ENCODE assay signal across 18 cellular contexts in the genomic region with DNA sequence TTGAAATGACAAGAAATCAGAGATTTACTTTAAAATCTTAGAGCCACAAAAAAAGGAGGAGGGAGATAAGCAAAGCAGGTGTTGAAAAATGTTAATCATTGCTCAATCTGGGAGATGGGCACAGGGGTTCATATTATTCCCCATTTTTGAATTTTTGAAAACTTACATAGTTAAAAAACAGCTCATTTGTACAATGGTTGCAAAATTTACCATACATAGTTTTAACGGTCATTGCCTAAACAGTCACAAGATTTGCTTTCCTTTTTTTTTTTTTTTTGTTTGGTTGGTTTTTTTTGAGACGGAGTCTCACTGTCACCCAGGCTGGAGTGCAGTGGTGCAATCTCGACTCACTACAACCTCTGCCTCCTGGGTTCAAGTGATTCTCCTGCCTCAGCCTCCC. TPM values are rescaled to one million over a fixed set of nuclear protein-coding genes. Genes with fewer than 3 reads are reported as not detected.
DNase-seq lines count a peak whose midpoint lies in the region; ATAC-seq and TF ChIP-seq lines count a peak whose summit lies in the region.
"Had no signal": no experiment of that assay in that cellular context is flagged by ENCODE, and none has a peak within 500 bp of the region (broad histone marks: within the 10 kb centered on the region; RNA-seq: fewer than 3 reads in every experiment).

No MANE protein-coding gene starts in this region.

- intact Hi-C loops in OCI-LY7 (cut with micrococcal nuclease; ENCODE audit: unreplicated experiment), result loop anchor here (2.0 to 5.0 kb wide), 3 partner anchors 16 to 233 kb away; no protein-coding TSS in a partner anchor

- H3K9ac ChIP-seq in BLaER1 treated with 17β-estradiol and CSF1 and Interleukin-3, amounts not matched to agents 10 nM and 100 nM, result no peak overlapping the region

- no peak for ATAC-seq in stimulated activated effector memory CD8-positive, alpha-beta T cell treated with anti-CD3 and anti-CD28 coated beads, Interleukin-12 subunit alpha, Interleukin-12 subunit beta, amount 100 ng/mL, for 72 hours
- no peak for ATAC-seq in GM19328 (IDR thresholded peaks at IDR 0.05; ENCODE audit: unreplicated experiment)
- ATAC-seq: GM12878, GM23338, HCT116, K562, Right ventricle myocardium inferior had no signal

- no peak overlapping the region for H3K4me3 ChIP-seq in BLaER1 treated with 17β-estradiol and CSF1 and Interleukin-3, amounts not matched to agents 10 nM and 100 nM
- H3K4me3 ChIP-seq in OCI-LY7 (ENCODE audit: low read depth, low read length, poor library complexity, severe bottlenecking), result no peak overlapping the region
- H3K4me3 ChIP-seq: GM23338, K562 had no signal

- H3K79me2 ChIP-seq in OCI-LY7 (ENCODE audit: insufficient read depth, low read depth, low read length), result peaks cover 85% of the 10 kb centered on the region

- H4K20me1 ChIP-seq in BLaER1 treated with 17β-estradiol and CSF1 and Interleukin-3, amounts not matched to agents 10 nM and 100 nM, result peaks cover 61 to 86% (median 81%) of the 10 kb centered on the region in 11 experiments; a peak in 21 of 22 replicates
- H4K20me1 ChIP-seq in OCI-LY7 (ENCODE audit: insufficient read depth, low read length), result peaks cover 16% of the 10 kb centered on the region; the same call in 1 of the 2 replicates

- H3K4me1 Mint-ChIP-seq in stimulated activated effector memory CD8-positive, alpha-beta T cell treated with anti-CD3 and anti-CD28 coated beads, Interleukin-12 subunit alpha, Interleukin-12 subunit beta, amount 100 ng/mL, for 72 hours, result peaks cover 30% of the 10 kb centered on the region

- no peak overlapping the region for H3K27ac Mint-ChIP-seq in stimulated activated effector memory CD8-positive, alpha-beta T cell treated with anti-CD3 and anti-CD28 coated beads, Interleukin-12 subunit alpha, Interleukin-12 subunit beta, amount 100 ng/mL, for 72 hours
- H3K27ac Mint-ChIP-seq: GM23338 had no signal

- peaks cover 37% of the 10 kb centered on the region for H3K36me3 Mint-ChIP-seq in stimulated activated effector memory CD8-positive, alpha-beta T cell treated with anti-CD3 and anti-CD28 coated beads, Interleukin-12 subunit alpha, Interleukin-12 subunit beta, amount 100 ng/mL, for 72 hours

- no peaks in the 10 kb centered on the region for H3K27me3 ChIP-seq in BLaER1 treated with 17β-estradiol and CSF1 and Interleukin-3, amounts not matched to agents 10 nM and 100 nM

- DNase-seq in CD1c-positive myeloid dendritic cell (ENCODE audit: extremely low spot score), result peak; percentile 27
- DNase-seq in OCI-LY7 (ENCODE audit: low spot score), result no peak
- DNase-seq in fibroblast of gingiva (ENCODE audit: low read depth), result peak; percentile 21
- no peak for DNase-seq in stimulated activated effector memory CD8-positive, alpha-beta T cell treated with anti-CD3 and anti-CD28 coated beads, Interleukin-12 subunit alpha, Interleukin-12 subunit beta, amount 100 ng/mL, for 72 hours (ENCODE audit: low spot score in 2 of 2)
- no peak for DNase-seq in HuH-7.5 (ENCODE audit: low spot score)
- DNase-seq: CD4-positive, alpha-beta memory T cell; DMS153; GDM1; NCI-H1694 treated with DMSO at 0.1 percent for 48 hours; NCI-H2107; NCI-H524 had no signal

- POLR2A ChIA-PET in OCI-LY7 (lab: Charles Lee), result interaction anchor here (0.7 to 0.9 kb wide), 4 partner anchors 22 to 335 kb away, joined by 3 to 5 read pairs (median 4); no protein-coding TSS in a partner anchor

- TF ChIP-seq CTCF in OCI-LY7 (conservative IDR thresholded peaks at IDR 0.05; ENCODE audit: low read length), result no peak

- CTCF ChIA-PET in OCI-LY7 (lab: Charles Lee; ENCODE audit: unreplicated experiment), result no interaction called here

- no peak overlapping the region for H3K27ac ChIP-seq in BLaER1 treated with 17β-estradiol and CSF1 and Interleukin-3, amounts not matched to agents 10 nM and 100 nM
- no peak overlapping the region for H3K27ac ChIP-seq in OCI-LY7 (ENCODE audit: low read depth, low read length, poor library complexity, severe bottlenecking)

- peaks cover 37 to 75% (median 54%) of the 10 kb centered on the region in 10 experiments for H3K4me1 ChIP-seq in BLaER1 treated with 17β-estradiol and CSF1 and Interleukin-3, amounts not matched to agents 10 nM and 100 nM
- peaks cover 26% of the 10 kb centered on the region for H3K4me1 ChIP-seq in OCI-LY7 (ENCODE audit: insufficient read depth, low read length, poor library complexity, severe bottlenecking)

- H3K9me2 ChIP-seq in OCI-LY7 (ENCODE audit: insufficient read depth, low read length), result no peaks in the 10 kb centered on the region

- H3K4me2 ChIP-seq in BLaER1 treated with 17β-estradiol and CSF1 and Interleukin-3, amounts not matched to agents 10 nM and 100 nM, result peak overlapping the region in 10 of 11 experiments; percentile 80 to 97 (median 92); a peak in 18 of 22 replicates
- peak overlapping the region; percentile 6; the same call in 1 of the 2 replicates for H3K4me2 ChIP-seq in OCI-LY7 (ENCODE audit: low read length)

- H3K9me3 Mint-ChIP-seq in stimulated activated effector memory CD8-positive, alpha-beta T cell treated with anti-CD3 and anti-CD28 coated beads, Interleukin-12 subunit alpha, Interleukin-12 subunit beta, amount 100 ng/mL, for 72 hours, result no peaks in the 10 kb centered on the region
- H3K9me3 Mint-ChIP-seq: CD4-positive, alpha-beta memory T cell; GM23338 had no signal

- peaks cover 3 to 52% (median 23%) of the 10 kb centered on the region in 11 experiments; a peak in 17 of 22 replicates for H3K36me3 ChIP-seq in BLaER1 treated with 17β-estradiol and CSF1 and Interleukin-3, amounts not matched to agents 10 nM and 100 nM
- H3K36me3 ChIP-seq in OCI-LY7 (ENCODE audit: insufficient read depth, low read length), result peaks cover 34% of the 10 kb centered on the region

- H2AFZ ChIP-seq in OCI-LY7 (ENCODE audit: low read length), result no peak overlapping the region
- H2AFZ ChIP-seq: GM23338 had no signal

- no TSS peak for BruUV-seq in OCI-LY7 (replicated peaks; lab: Mats Ljungman, UMichigan)

- no peak overlapping the region for H3K4me3 Mint-ChIP-seq in stimulated activated effector memory CD8-positive, alpha-beta T cell treated with anti-CD3 and anti-CD28 coated beads, Interleukin-12 subunit alpha, Interleukin-12 subunit beta, amount 100 ng/mL, for 72 hours
- H3K4me3 Mint-ChIP-seq: GM23338 had no signal

- no peaks in the 10 kb centered on the region for H3K9me3 ChIP-seq in BLaER1 treated with 17β-estradiol and CSF1 and Interleukin-3, amounts not matched to agents 10 nM and 100 nM (replicated peaks in 1 of 11)
- H3K9me3 ChIP-seq in OCI-LY7 (ENCODE audit: low read length), result no peaks in the 10 kb centered on the region

RNA-seq across cellular contexts. Expression of gene HDHD5, which starts 4.1 kb away (rescaled TPM):
- total RNA-seq in OCI-LY7 (2014; rRNA removed; shearing (Covaris generic)), result 77.3 and 84.6 TPM in 2 replicates
- total RNA-seq in OCI-LY7 (2022), result 60.3 and 77.4 TPM in 2 replicates

RNA-seq across cellular contexts. Expression of gene TMEM121B, which starts 33.8 kb away (rescaled TPM):
- total RNA-seq in OCI-LY7 (2014; rRNA removed; shearing (Covaris generic)), result 0.32 and 0.33 TPM in 2 replicates
- total RNA-seq in OCI-LY7 (2022), result 0.09 and 0.15 TPM in 2 replicates

Comparison
In these comparisons a context has a peak if more than half of its experiments do, and no peak if none do; other contexts are left out.
1. DNase-seq: peak in CD1c-positive myeloid dendritic cell (single experiment) and fibroblast of gingiva (single experiment); none in OCI-LY7 (single experiment), stimulated activated effector memory CD8-positive, alpha-beta T cell treated with anti-CD3 and anti-CD28 coated beads, Interleukin-12 subunit alpha, Interleukin-12 subunit beta, amount 100 ng/mL, for 72 hours (0 of 2) and HuH-7.5 (single experiment).